Comparison of ENCODE assay signal across 9 cellular contexts in genomic region chr10:119341236-119342016, GRCh38.
A peak's percentile ranks its signal among the peaks of the same experiment; 100 is the strongest.
DNase-seq lines count a peak whose midpoint lies in the region; ATAC-seq and TF ChIP-seq lines count a peak whose summit lies in the region.
"Had no signal": no experiment of that assay in that cellular context is flagged by ENCODE, and none has a peak within 500 bp of the region (broad histone marks: within the 10 kb centered on the region; RNA-seq: fewer than 3 reads in every experiment).

No MANE protein-coding gene starts in this region.

- H3K36me3 ChIP-seq in A673 (ENCODE audit: insufficient read depth, low read length, poor library complexity, severe bottlenecking) (no peaks in the 10 kb centered on the region), PC-3 (ENCODE audit: low read depth, low read length) (no peaks in the 10 kb centered on the region), tibial nerve (peaks cover 0 to 29% (median 0%) of the 10 kb centered on the region in 3 donors)

- peaks cover 6 to 7% of the 10 kb centered on the region in 2 donors for H3K36me3 Mint-ChIP-seq in activated naive CD4-positive, alpha-beta T cell treated with anti-CD3 and anti-CD28 coated beads, Interleukin-2, amount 50 U/mL, for 72 hours

- intact Hi-C loops in A673 (cut with micrococcal nuclease; ENCODE audit: unreplicated experiment) = no loop called here
- intact Hi-C loops in PC-3 (cut with micrococcal nuclease) = no loop called here

- CTCF ChIA-PET in A673 (lab: Charles Lee) (no interaction called here), PC-3 (lab: Charles Lee) (no interaction called here)

- H3K9me2 ChIP-seq in PC-3 (replicated peaks; ENCODE audit: low read length) = no peaks in the 10 kb centered on the region

- BruUV-seq in A673 (replicated peaks; lab: Mats Ljungman, UMichigan) = no TSS peak
- no TSS peak for BruUV-seq in PC-3 (replicated peaks; lab: Mats Ljungman, UMichigan)

- peaks cover 68% of the 10 kb centered on the region for H3K4me1 ChIP-seq in A673 (ENCODE audit: insufficient read depth, low read length, poor library complexity, severe bottlenecking)
- no peaks in the 10 kb centered on the region for H3K4me1 ChIP-seq in PC-3 (ENCODE audit: insufficient read depth, low read length)
- peaks cover 0 to 41% (median 0%) of the 10 kb centered on the region in 4 donors for H3K4me1 ChIP-seq in tibial nerve

- peak overlapping the region; percentile 65 to 72 for H3K27ac Mint-ChIP-seq in activated naive CD4-positive, alpha-beta T cell treated with anti-CD3 and anti-CD28 coated beads, Interleukin-2, amount 50 U/mL, for 72 hours

- no peak overlapping the region for H2AFZ ChIP-seq in PC-3 (ENCODE audit: low read length)

- no peak for TF ChIP-seq EP300 in tibial nerve (IDR thresholded peaks at IDR 0.05)

- H3K27ac ChIP-seq in A673 (ENCODE audit: low read depth, low read length, poor library complexity, severe bottlenecking) (peak overlapping the region; percentile 86), PC-3 (ENCODE audit: low read length) (no peak overlapping the region), tibial nerve (peak overlapping the region in 2 of 4 donors; percentile 1 to 28)
- H3K27ac ChIP-seq: C4-2B had no signal

- POLR2A ChIA-PET in A673 (lab: Charles Lee; ENCODE audit: low non-redundant PET) = no interaction called here
- POLR2A ChIA-PET in PC-3 (lab: Charles Lee; ENCODE audit: unreplicated experiment) = no interaction called here

- H3K4me3 ChIP-seq in A673 (ENCODE audit: low read depth, low read length, poor library complexity, severe bottlenecking) (no peak overlapping the region), PC-3 (ENCODE audit: low read length) (no peak overlapping the region), tibial nerve (no peak overlapping the region)

- no peaks in the 10 kb centered on the region for H3F3A ChIP-seq in PC-3 (ENCODE audit: low read length, unreplicated experiment)

- H3K27me3 ChIP-seq in A673 (replicated peaks; ENCODE audit: insufficient read depth, low read depth, low read length, poor library complexity) = no peaks in the 10 kb centered on the region
- no peaks in the 10 kb centered on the region for H3K27me3 ChIP-seq in PC-3 (ENCODE audit: low read length)
- no peaks in the 10 kb centered on the region for H3K27me3 ChIP-seq in tibial nerve

- no peaks in the 10 kb centered on the region for H4K20me1 ChIP-seq in PC-3 (ENCODE audit: low read length)

- 76 to 82% methylated on average over 11 of the region's 11 CpGs for WGBS in tibial nerve, 2 donors

- TF ChIP-seq POLR2A in tibial nerve (IDR thresholded peaks at IDR 0.05) = no peak

- H3K79me2 ChIP-seq in PC-3 (ENCODE audit: low read length) = no peaks in the 10 kb centered on the region

- no peaks in the 10 kb centered on the region for H3K9me3 ChIP-seq in A673 (ENCODE audit: low read depth, low read length, poor library complexity, severe bottlenecking)
- H3K9me3 ChIP-seq in PC-3 (ENCODE audit: low read length) = no peaks in the 10 kb centered on the region
- no peaks in the 10 kb centered on the region for H3K9me3 ChIP-seq in tibial nerve

- H3K9me3 Mint-ChIP-seq in activated naive CD4-positive, alpha-beta T cell treated with anti-CD3 and anti-CD28 coated beads, Interleukin-2, amount 50 U/mL, for 72 hours = no peaks in the 10 kb centered on the region

- ATAC-seq in PC-3 (peak; percentile 71), left lobe of liver (peak; percentile 88)
- peak; percentile 92 to 100 for ATAC-seq in activated naive CD4-positive, alpha-beta T cell treated with anti-CD3 and anti-CD28 coated beads, Interleukin-2, amount 50 U/mL, for 72 hours

- H3K9ac ChIP-seq in PC-3 (ENCODE audit: low read length) = no peak overlapping the region

- DNase-seq in A673 (ENCODE audit: low spot score) = no peak
- peak; percentile 39 for DNase-seq in PC-3
- DNase-seq in activated naive CD4-positive, alpha-beta T cell treated with anti-CD3 and anti-CD28 coated beads, Interleukin-2, amount 50 U/mL, for 72 hours (ENCODE audit: low spot score in 2 of 2) = peak in 1 of 2 donors; percentile 49
- peak; percentile 70 for DNase-seq in left lobe of liver (ENCODE audit: low spot score)
- DNase-seq in stimulated activated CD8-positive, alpha-beta memory T cell treated with anti-CD3 and anti-CD28 coated beads, Interleukin-2, amount 100 ng/mL, for 48 hours (ENCODE audit: low read depth in 2 of 2) = peak; percentile 40 to 43
- no peak for DNase-seq in SHP77 (lab: John Stamatoyannopoulos, UW)
- no peak for DNase-seq in UCSD-AML1 (lab: John Stamatoyannopoulos, UW; ENCODE audit: unreplicated experiment)
- no peak for DNase-seq in tibial nerve (ENCODE audit: low spot score in 2 of 2)

- TF ChIP-seq CTCF in A673 (conservative IDR thresholded peaks at IDR 0.05; ENCODE audit: low read depth, low read length) (no peak), PC-3 (conservative IDR thresholded peaks at IDR 0.05; ENCODE audit: low read depth, low read length) (no peak), tibial nerve (IDR thresholded peaks at IDR 0.05) (no peak)

- H3K4me2 ChIP-seq in PC-3 (ENCODE audit: low read length) = no peak overlapping the region

Comparison
In these comparisons a context has a peak if more than half of its experiments do, and no peak if none do; other contexts are left out.
1. DNase-seq: peak in PC-3 (single experiment), left lobe of liver (single experiment) and stimulated activated CD8-positive, alpha-beta memory T cell treated with anti-CD3 and anti-CD28 coated beads, Interleukin-2, amount 100 ng/mL, for 48 hours (2 of 2); none in A673 (single experiment), SHP77 (0 of 2), UCSD-AML1 (single experiment) and tibial nerve (0 of 2).
2. Peak in every context shown above with its lines, with median percentiles within 50 percentile points of each other: ATAC-seq.